ENCODE assay signal across 21 cellular contexts in the genomic region with DNA sequence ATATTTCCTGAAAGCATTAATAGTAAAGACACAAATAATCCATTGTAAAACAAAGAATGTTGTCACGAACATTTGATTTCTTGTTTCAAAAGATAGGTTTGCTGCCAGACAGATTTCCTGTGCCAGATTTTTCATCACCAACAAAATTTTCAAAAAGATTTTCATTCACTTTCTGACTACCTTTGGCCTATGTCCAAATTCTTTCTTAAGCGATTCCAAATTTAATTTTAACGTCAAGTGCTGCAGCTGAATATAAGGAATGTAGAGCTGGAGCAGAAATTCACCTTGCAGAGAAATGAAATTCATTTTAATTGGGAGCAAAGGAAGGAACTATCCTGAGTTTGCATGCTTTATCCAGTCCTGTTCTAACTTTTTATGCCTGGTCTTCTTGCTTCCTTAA.
DNase-seq lines count a peak whose midpoint lies in the region; ATAC-seq and TF ChIP-seq lines count a peak whose summit lies in the region.
"Had no signal": no experiment of that assay in that cellular context is flagged by ENCODE, and none has a peak within 500 bp of the region (broad histone marks: within the 10 kb centered on the region; RNA-seq: fewer than 3 reads in every experiment).

No MANE protein-coding gene starts in this region.

- TF ChIP-seq CTCF in MCF 10A (IDR thresholded peaks at IDR 0.05; ENCODE audit: unreplicated experiment) (no peak), breast epithelium (IDR thresholded peaks at IDR 0.05) (no peak), mesothelial cell of epicardium (IDR thresholded peaks at IDR 0.05; ENCODE audit: unreplicated experiment) (no peak)

- POLR2A ChIA-PET in MCF 10A (lab: Yijun Ruan, JAX) = no interaction called here

- no peak for ATAC-seq in HG02938 (IDR thresholded peaks at IDR 0.05; ENCODE audit: unreplicated experiment)
- no peak for ATAC-seq in GM19328 (IDR thresholded peaks at IDR 0.05; ENCODE audit: unreplicated experiment)
- ATAC-seq: GM23338 had no signal

- no peaks in the 10 kb centered on the region for H3K36me3 ChIP-seq in breast epithelium
- H3K36me3 ChIP-seq: BE2C had no signal

- H3K4me1 Mint-ChIP-seq in MCF 10A (ENCODE audit: insufficient read depth, unreplicated experiment) (no peaks in the 10 kb centered on the region), mesothelial cell of epicardium (peaks cover 15% of the 10 kb centered on the region)
- H3K4me1 Mint-ChIP-seq in activated T-helper 2 cell treated with anti-CD3 and anti-CD28 coated beads, Interferon-gamma antibody, Interleukin-2, Interleukin-4, amounts not matched to agents 10 μg/mL and 5 μg/mL and 100 μg/mL, durations not matched to agents 14 hours and 24 hours and 36 hours (ENCODE audit: low read depth) = no peaks in the 10 kb centered on the region
- H3K4me1 Mint-ChIP-seq: CD4-positive, CD25-positive, alpha-beta regulatory T cell; CD8-positive, alpha-beta memory T cell; GM23338 had no signal

- H3K4me1 ChIP-seq in breast epithelium = no peaks in the 10 kb centered on the region
- H3K4me1 ChIP-seq: BE2C had no signal

- no peak overlapping the region for H3K4me3 Mint-ChIP-seq in MCF 10A (ENCODE audit: unreplicated experiment)
- H3K4me3 Mint-ChIP-seq in mesothelial cell of epicardium = no peak overlapping the region
- H3K4me3 Mint-ChIP-seq in activated T-helper 2 cell treated with anti-CD3 and anti-CD28 coated beads, Interferon-gamma antibody, Interleukin-2, Interleukin-4, amounts not matched to agents 10 μg/mL and 5 μg/mL and 100 μg/mL, durations not matched to agents 14 hours and 24 hours and 36 hours (ENCODE audit: low read depth) = no peak overlapping the region
- H3K4me3 Mint-ChIP-seq: CD4-positive, CD25-positive, alpha-beta regulatory T cell; CD8-positive, alpha-beta memory T cell; GM23338 had no signal

- no peak for TF ChIP-seq POLR2A in breast epithelium (IDR thresholded peaks at IDR 0.05)

- H3K27ac Mint-ChIP-seq in MCF 10A (ENCODE audit: low read depth, unreplicated experiment) = peak overlapping the region; percentile 17
- peak overlapping the region; percentile 4 for H3K27ac Mint-ChIP-seq in mesothelial cell of epicardium
- H3K27ac Mint-ChIP-seq in activated T-helper 2 cell treated with anti-CD3 and anti-CD28 coated beads, Interferon-gamma antibody, Interleukin-2, Interleukin-4, amounts not matched to agents 10 μg/mL and 5 μg/mL and 100 μg/mL, durations not matched to agents 14 hours and 24 hours and 36 hours = no peak overlapping the region
- H3K27ac Mint-ChIP-seq: CD4-positive, CD25-positive, alpha-beta regulatory T cell; CD8-positive, alpha-beta memory T cell; GM23338 had no signal

- H3K27me3 ChIP-seq in breast epithelium = no peaks in the 10 kb centered on the region
- H3K27me3 ChIP-seq: BE2C had no signal

- no peak overlapping the region for H3K27ac ChIP-seq in breast epithelium
- H3K27ac ChIP-seq: HL-60 had no signal

- H3K9me3 Mint-ChIP-seq in MCF 10A (ENCODE audit: unreplicated experiment) (no peaks in the 10 kb centered on the region), mesothelial cell of epicardium (peaks cover 10% of the 10 kb centered on the region)
- H3K9me3 Mint-ChIP-seq in activated T-helper 2 cell treated with anti-CD3 and anti-CD28 coated beads, Interferon-gamma antibody, Interleukin-2, Interleukin-4, amounts not matched to agents 10 μg/mL and 5 μg/mL and 100 μg/mL, durations not matched to agents 14 hours and 24 hours and 36 hours = no peaks in the 10 kb centered on the region
- H3K9me3 Mint-ChIP-seq: GM23338 had no signal

- H3K36me3 Mint-ChIP-seq in MCF 10A (ENCODE audit: insufficient read depth, unreplicated experiment) = no peaks in the 10 kb centered on the region
- H3K36me3 Mint-ChIP-seq in mesothelial cell of epicardium = no peaks in the 10 kb centered on the region
- H3K36me3 Mint-ChIP-seq in activated T-helper 2 cell treated with anti-CD3 and anti-CD28 coated beads, Interferon-gamma antibody, Interleukin-2, Interleukin-4, amounts not matched to agents 10 μg/mL and 5 μg/mL and 100 μg/mL, durations not matched to agents 14 hours and 24 hours and 36 hours (ENCODE audit: low read depth) = no peaks in the 10 kb centered on the region
- H3K36me3 Mint-ChIP-seq: CD4-positive, CD25-positive, alpha-beta regulatory T cell; CD8-positive, alpha-beta memory T cell had no signal

- H3K9me3 ChIP-seq in breast epithelium = no peaks in the 10 kb centered on the region
- H3K9me3 ChIP-seq: BE2C had no signal

- CTCF ChIA-PET in MCF 10A (lab: Yijun Ruan, JAX) = no interaction called here

- H3K4me3 ChIP-seq in breast epithelium = no peak overlapping the region
- H3K4me3 ChIP-seq: GM23338 had no signal

- intact Hi-C loops in MCF 10A (cut with micrococcal nuclease) (no loop called here), breast epithelium (cut with DNase I; ENCODE audit: low total_unique reads) (no loop called here)
- intact Hi-C loops in activated T-helper 2 cell treated with anti-CD3 and anti-CD28 coated beads, Interferon-gamma antibody, Interleukin-2, Interleukin-4, amounts not matched to agents 10 μg/mL and 5 μg/mL and 100 μg/mL, durations not matched to agents 14 hours and 24 hours and 36 hours (cut with micrococcal nuclease) = no loop called here

- H3K27me3 Mint-ChIP-seq in MCF 10A (ENCODE audit: insufficient read depth, unreplicated experiment) (no peaks in the 10 kb centered on the region), mesothelial cell of epicardium (ENCODE audit: low read depth) (no peaks in the 10 kb centered on the region)
- no peaks in the 10 kb centered on the region for H3K27me3 Mint-ChIP-seq in activated T-helper 2 cell treated with anti-CD3 and anti-CD28 coated beads, Interferon-gamma antibody, Interleukin-2, Interleukin-4, amounts not matched to agents 10 μg/mL and 5 μg/mL and 100 μg/mL, durations not matched to agents 14 hours and 24 hours and 36 hours (ENCODE audit: low read depth)
- H3K27me3 Mint-ChIP-seq: CD4-positive, CD25-positive, alpha-beta regulatory T cell; CD8-positive, alpha-beta memory T cell had no signal

- BruUV-seq in MCF 10A (replicated peaks; lab: Mats Ljungman, UMichigan) = no TSS peak

- DNase-seq in MCF 10A (ENCODE audit: unreplicated experiment) = no peak
- no peak for DNase-seq in breast epithelium (ENCODE audit: low spot score in 2 of 2)
- peak; percentile 4 to 31 for DNase-seq in dermis microvascular lymphatic vessel endothelial cell (ENCODE audit: low read depth in 2 of 2)
- DNase-seq in mesothelial cell of epicardium (ENCODE audit: low spot score in 2 of 2, unreplicated experiment in 2 of 2) = no peak
- no peak for DNase-seq in activated T-helper 2 cell treated with anti-CD3 and anti-CD28 coated beads, Interferon-gamma antibody, Interleukin-2, Interleukin-4, amounts not matched to agents 10 μg/mL and 5 μg/mL and 100 μg/mL, durations not matched to agents 14 hours and 24 hours and 36 hours (ENCODE audit: low spot score)
- DNase-seq in activated naive CD4-positive, alpha-beta T cell treated with anti-CD3 and anti-CD28 coated beads, Interleukin-2, amount 50 U/mL, for 16 hours = no peak
- DNase-seq: 8988T; BE2C; C1 segment of cervical spinal cord; CD4-positive, CD25-positive, alpha-beta regulatory T cell; CD8-positive, alpha-beta memory T cell; COR-L47; DMS 273 treated with DMSO at 0.1 percent for 48 hours; DMS53; DND-41; EL; HCEC 1CT had no signal

Comparison
In these comparisons a context has a peak if more than half of its experiments do, and no peak if none do; other contexts are left out.
1. DNase-seq: peak in dermis microvascular lymphatic vessel endothelial cell (2 of 2); none in MCF 10A (single experiment), breast epithelium (0 of 2), mesothelial cell of epicardium (0 of 2), activated T-helper 2 cell treated with anti-CD3 and anti-CD28 coated beads, Interferon-gamma antibody, Interleukin-2, Interleukin-4, amounts not matched to agents 10 μg/mL and 5 μg/mL and 100 μg/mL, durations not matched to agents 14 hours and 24 hours and 36 hours (single experiment) and activated naive CD4-positive, alpha-beta T cell treated with anti-CD3 and anti-CD28 coated beads, Interleukin-2, amount 50 U/mL, for 16 hours (single experiment).